In the genomic region with DNA sequence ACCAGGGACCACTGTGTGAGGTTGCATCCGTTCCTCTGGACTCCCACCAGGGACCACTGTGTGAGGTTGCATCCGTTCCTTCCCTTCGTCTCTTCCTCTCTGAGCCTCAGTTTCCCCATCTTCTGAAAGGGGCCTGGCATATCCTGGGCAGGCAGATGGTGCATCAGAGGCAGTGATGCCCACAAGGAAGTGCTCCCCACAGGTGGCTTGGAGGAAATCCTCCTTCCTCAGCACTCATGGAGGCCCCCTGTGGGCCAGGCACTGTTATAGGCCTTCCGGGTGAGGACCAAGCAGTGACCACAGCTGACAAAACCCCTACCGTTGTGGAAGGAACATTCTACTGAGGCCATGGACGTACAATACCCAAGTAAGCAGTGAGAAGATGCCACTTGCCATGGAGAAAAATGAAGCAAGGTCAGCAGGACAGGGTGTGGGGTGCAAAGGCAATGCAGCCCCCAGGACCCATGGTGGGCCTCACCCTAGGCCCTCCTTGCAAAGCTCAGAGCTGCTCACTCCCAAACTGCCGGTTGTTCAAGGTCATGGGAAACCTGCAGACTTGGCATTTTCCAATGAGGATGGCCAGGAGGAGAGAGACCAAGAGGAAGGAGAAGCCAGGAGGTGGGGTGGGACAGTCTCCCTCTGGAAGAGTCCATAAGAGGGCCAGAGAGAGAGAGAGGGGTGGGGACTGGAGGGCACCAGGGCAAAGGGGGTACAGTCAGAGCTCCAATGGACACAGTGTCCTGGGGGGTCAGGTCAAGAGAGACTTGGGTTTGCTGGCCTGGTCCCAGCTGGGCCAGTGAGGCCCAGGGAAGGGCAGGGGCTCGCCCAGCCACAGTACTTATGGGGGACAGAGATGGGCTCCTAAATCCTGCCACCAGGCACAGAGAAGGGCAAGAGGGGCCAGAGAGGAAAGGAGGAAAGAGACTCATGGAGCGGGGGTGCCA, we compare ENCODE assay signal across 8 cellular contexts. TPM values are rescaled to one million over a fixed set of nuclear protein-coding genes. Genes with fewer than 3 reads are reported as not detected.
DNase-seq lines count a peak whose midpoint lies in the region; ATAC-seq and TF ChIP-seq lines count a peak whose summit lies in the region.

No MANE protein-coding gene starts in this region.

- H3K36me3 ChIP-seq in fibroblast of lung (ENCODE audit: control insufficient read depth, insufficient read depth, low read length): no peaks in the 10 kb centered on the region

- H3K4me1 ChIP-seq in fibroblast of lung (ENCODE audit: control insufficient read depth, extremely low read depth, insufficient read depth, low read length): peaks cover 25% of the 10 kb centered on the region

- no peaks in the 10 kb centered on the region for H3K9me3 ChIP-seq in fibroblast of lung (ENCODE audit: control insufficient read depth, insufficient read depth, low read depth, low read length)

- peaks cover 7% of the 10 kb centered on the region for H3K36me3 Mint-ChIP-seq in T-helper 1 cell treated with Interleukin-12 subunit alpha and Interleukin-12 subunit beta and Interleukin-4 antibody, amounts not matched to agents 30 μg/mL and 1 μg/mL, for 36 hours (ENCODE audit: low read depth)
- peaks cover 2% of the 10 kb centered on the region for H3K36me3 Mint-ChIP-seq in osteocyte (ENCODE audit: unreplicated experiment)

- no peaks in the 10 kb centered on the region for H3K27me3 ChIP-seq in fibroblast of lung (ENCODE audit: control insufficient read depth, insufficient read depth, low read length)

- H3K27me3 Mint-ChIP-seq in T-helper 1 cell treated with Interleukin-12 subunit alpha and Interleukin-12 subunit beta and Interleukin-4 antibody, amounts not matched to agents 30 μg/mL and 1 μg/mL, for 36 hours (ENCODE audit: low read depth): peaks cover 26% of the 10 kb centered on the region
- no peaks in the 10 kb centered on the region for H3K27me3 Mint-ChIP-seq in osteocyte (ENCODE audit: unreplicated experiment)

- no peak overlapping the region for H3K9ac ChIP-seq in fibroblast of lung (ENCODE audit: insufficient read depth, low read length)

- peak overlapping the region; percentile 71 for H3K27ac Mint-ChIP-seq in T-helper 1 cell treated with Interleukin-12 subunit alpha and Interleukin-12 subunit beta and Interleukin-4 antibody, amounts not matched to agents 30 μg/mL and 1 μg/mL, for 36 hours
- H3K27ac Mint-ChIP-seq in osteocyte (ENCODE audit: unreplicated experiment): peak overlapping the region; percentile 97

- H3K27ac ChIP-seq in fibroblast of lung (ENCODE audit: insufficient read depth, low read length): peak overlapping the region; percentile 70

- H4K20me1 ChIP-seq in fibroblast of lung (ENCODE audit: control insufficient read depth, extremely low read depth, insufficient read depth, low read length): no peaks in the 10 kb centered on the region

- no peaks in the 10 kb centered on the region for H3K79me2 ChIP-seq in fibroblast of lung (ENCODE audit: control insufficient read depth, insufficient read depth, low read length)

- TF ChIP-seq CTCF in fibroblast of lung (conservative IDR thresholded peaks at IDR 0.05 in 1 of 2, IDR thresholded peaks at IDR 0.05 in 1 of 2; ENCODE audit: low read depth in 1 of 2, low read length in 2 of 2) (peak; percentile 30 to 46), osteocyte (IDR thresholded peaks at IDR 0.05) (peak; percentile 41)

- no peak for DNase-seq in T-helper 1 cell
- peak; percentile 84 for DNase-seq in SW480 (ENCODE audit: low spot score)
- DNase-seq in fibroblast of lung (ENCODE audit: low read depth in 2 of 2): peak; percentile 44 to 51
- DNase-seq in osteocyte (ENCODE audit: extremely low spot score, unreplicated experiment): no peak
- DNase-seq in central memory CD4-positive, alpha-beta T cell: no peak
- no peak for DNase-seq in stimulated activated naive CD4-positive, alpha-beta T cell treated with Interleukin-2 at 50 U/mL for 16 hours (lab: John Stamatoyannopoulos, UW)

- H3K4me1 Mint-ChIP-seq in T-helper 1 cell treated with Interleukin-12 subunit alpha and Interleukin-12 subunit beta and Interleukin-4 antibody, amounts not matched to agents 30 μg/mL and 1 μg/mL, for 36 hours (ENCODE audit: low read depth): peaks cover 18% of the 10 kb centered on the region
- peaks cover 36% of the 10 kb centered on the region for H3K4me1 Mint-ChIP-seq in osteocyte (ENCODE audit: unreplicated experiment)

- ATAC-seq in GM19463 (IDR thresholded peaks at IDR 0.05; ENCODE audit: unreplicated experiment): no peak

- no peak overlapping the region for H3K4me2 ChIP-seq in fibroblast of lung (ENCODE audit: extremely low read depth, insufficient read depth, low read length)

- H2AFZ ChIP-seq in fibroblast of lung (ENCODE audit: low read length): no peak overlapping the region

- no peak overlapping the region for H3K4me3 ChIP-seq in fibroblast of lung (replicated peaks in 1 of 4; ENCODE audit: control extremely low read depth in 1 of 4, insufficient read depth in 1 of 4, low read depth in 3 of 4, low read length in 4 of 4)

- peaks cover 7% of the 10 kb centered on the region for H3K9me3 Mint-ChIP-seq in T-helper 1 cell treated with Interleukin-12 subunit alpha and Interleukin-12 subunit beta and Interleukin-4 antibody, amounts not matched to agents 30 μg/mL and 1 μg/mL, for 36 hours
- peaks cover 6% of the 10 kb centered on the region for H3K9me3 Mint-ChIP-seq in osteocyte (ENCODE audit: unreplicated experiment)

- peak overlapping the region; percentile 85 for H3K4me3 Mint-ChIP-seq in T-helper 1 cell treated with Interleukin-12 subunit alpha and Interleukin-12 subunit beta and Interleukin-4 antibody, amounts not matched to agents 30 μg/mL and 1 μg/mL, for 36 hours
- peak overlapping the region; percentile 60 for H3K4me3 Mint-ChIP-seq in osteocyte (ENCODE audit: unreplicated experiment)

RNA-seq across cellular contexts. Expression of a gene that starts 51.1 kb away (rescaled TPM):
- total RNA-seq in fibroblast of lung (0.17 and 0.26 TPM in 2 replicates), osteocyte (not detected in 2 replicates)
- 0.14 and 0.16 TPM in 2 replicates for polyA plus RNA-seq in fibroblast of lung
- 0.12 TPM in 1 of 2 replicates, not detected in the other for polyA plus RNA-seq in fibroblast of lung (2012)
- not detected in 2 replicates for polyA minus RNA-seq in fibroblast of lung (ENCODE audit: low replicate concordance)

RNA-seq across cellular contexts. Expression of a gene that starts 56.2 kb away (rescaled TPM):
- total RNA-seq in fibroblast of lung (33.1 and 34.2 TPM in 2 replicates), osteocyte (41.1 and 45.7 TPM in 2 replicates)
- polyA plus RNA-seq in fibroblast of lung: 51.9 and 62.1 TPM in 2 replicates
- 64.3 and 83.1 TPM in 2 replicates for polyA plus RNA-seq in fibroblast of lung (2012)
- 33.0 and 46.7 TPM in 2 replicates for polyA minus RNA-seq in fibroblast of lung (ENCODE audit: low replicate concordance)

Comparison
In these comparisons a context has a peak if more than half of its experiments do, and no peak if none do; other contexts are left out.
1. DNase-seq: peak in SW480 (single experiment) and fibroblast of lung (2 of 2); none in T-helper 1 cell (0 of 5), osteocyte (single experiment), central memory CD4-positive, alpha-beta T cell (single experiment) and stimulated activated naive CD4-positive, alpha-beta T cell treated with Interleukin-2 at 50 U/mL for 16 hours (single experiment).